16 cellular contexts compared by ENCODE assay signal in genomic region chr3:154781595-154781994, GRCh38.
"Had no signal": no experiment of that assay in that cellular context is flagged by ENCODE, and none has a peak within 500 bp of the region (broad histone marks: within the 10 kb centered on the region; RNA-seq: fewer than 3 reads in every experiment).

No MANE protein-coding gene starts in this region.

- H3K9me3 Mint-ChIP-seq: activated naive CD8-positive, alpha-beta T cell treated with anti-CD3 and anti-CD28 coated beads for 36 hours; activated T-helper 1 cell treated with anti-CD3 and anti-CD28 coated beads, Interleukin-12 subunit alpha, Interleukin-12 subunit beta, Interleukin-2, Interleukin-4 antibody, amounts not matched to agents 30 ng/mL and 10 ng/mL and 1 ng/mL, durations not matched to agents 14 hours and 24 hours and 36 hours; brain had no signal

- H3K4me3 ChIP-seq: transverse colon had no signal

- ATAC-seq: left ventricle myocardium superior, natural killer cell had no signal

- H3K4me1 ChIP-seq: transverse colon had no signal

- H3K27me3 Mint-ChIP-seq: activated naive CD8-positive, alpha-beta T cell treated with anti-CD3 and anti-CD28 coated beads for 36 hours; central memory CD8-positive, alpha-beta T cell; memory B cell had no signal

- H3K4me3 Mint-ChIP-seq: activated naive CD8-positive, alpha-beta T cell treated with anti-CD3 and anti-CD28 coated beads for 36 hours; activated T-helper 1 cell treated with anti-CD3 and anti-CD28 coated beads, Interleukin-12 subunit alpha, Interleukin-12 subunit beta, Interleukin-2, Interleukin-4 antibody, amounts not matched to agents 30 ng/mL and 10 ng/mL and 1 ng/mL, durations not matched to agents 14 hours and 24 hours and 36 hours; brain; central memory CD8-positive, alpha-beta T cell; memory B cell; natural killer cell had no signal

- H3K36me3 Mint-ChIP-seq: activated naive CD8-positive, alpha-beta T cell treated with anti-CD3 and anti-CD28 coated beads for 36 hours; brain; memory B cell; natural killer cell had no signal

- H3K36me3 ChIP-seq: transverse colon had no signal

- H3K27me3 ChIP-seq: transverse colon had no signal

- H3K27ac Mint-ChIP-seq: activated naive CD8-positive, alpha-beta T cell treated with anti-CD3 and anti-CD28 coated beads for 36 hours; activated T-helper 1 cell treated with anti-CD3 and anti-CD28 coated beads, Interleukin-12 subunit alpha, Interleukin-12 subunit beta, Interleukin-2, Interleukin-4 antibody, amounts not matched to agents 30 ng/mL and 10 ng/mL and 1 ng/mL, durations not matched to agents 14 hours and 24 hours and 36 hours; brain; memory B cell; natural killer cell had no signal

- DNase-seq: activated CD4-positive, CD25-positive, alpha-beta regulatory T cell; activated naive CD8-positive, alpha-beta T cell treated with anti-CD3 and anti-CD28 coated beads for 36 hours; foreskin fibroblast; left ventricle myocardium superior; natural killer cell; nucleus accumbens; posterior cingulate gyrus; retina; small intestine; stimulated activated CD4-positive, alpha-beta T cell treated with anti-CD3 and anti-CD28 coated beads, Interleukin-4, amount 100 ng/mL, for 24 hours; stimulated activated naive CD4-positive, alpha-beta T cell; transverse colon had no signal

- H3K9me3 ChIP-seq: transverse colon had no signal

- H3K4me1 Mint-ChIP-seq: activated naive CD8-positive, alpha-beta T cell treated with anti-CD3 and anti-CD28 coated beads for 36 hours; central memory CD8-positive, alpha-beta T cell; memory B cell; natural killer cell had no signal

- H3K27ac ChIP-seq: transverse colon had no signal
